9 cellular contexts compared by ENCODE assay signal in genomic region chr4:6331018-6331417, GRCh38.
DNase-seq lines count a peak whose midpoint lies in the region; ATAC-seq and TF ChIP-seq lines count a peak whose summit lies in the region.
"Had no signal": no experiment of that assay in that cellular context is flagged by ENCODE, and none has a peak within 500 bp of the region (broad histone marks: within the 10 kb centered on the region; RNA-seq: fewer than 3 reads in every experiment).

No MANE protein-coding gene starts in this region.

- POLR2A ChIA-PET in HEK293T (lab: Yijun Ruan, JAX), result no interaction called here

- DNase-seq in DMS53 (lab: John Stamatoyannopoulos, UW) (peak; percentile 85), HEK293T (ENCODE audit: extremely low spot score) (peak; percentile 55), adipocyte (ENCODE audit: low read depth) (peak; percentile 14), mesenchymal stem cell (peak; percentile 15), LoVo (ENCODE audit: low spot score) (no peak)

- no peak overlapping the region for H3K4me2 ChIP-seq in mesenchymal stem cell (ENCODE audit: low read length, poor library complexity, severe bottlenecking)

- no peak overlapping the region for H3K14ac ChIP-seq in mesenchymal stem cell (ENCODE audit: low read length in 2 of 2)

- no peak overlapping the region for H4K91ac ChIP-seq in mesenchymal stem cell (ENCODE audit: low read length)

- H3K36me3 ChIP-seq in adipocyte (ENCODE audit: control insufficient read depth, insufficient read depth, low read length, severe bottlenecking), result no peaks in the 10 kb centered on the region
- H3K36me3 ChIP-seq in mesenchymal stem cell (ENCODE audit: control insufficient read depth in 1 of 2, insufficient read depth in 2 of 2, low read depth in 1 of 2, low read length in 2 of 2), result peaks cover 0 to 4% of the 10 kb centered on the region in 2 experiments

- no peak overlapping the region for H3K18ac ChIP-seq in mesenchymal stem cell (ENCODE audit: low read depth in 1 of 2, low read length in 2 of 2)

- H2BK5ac ChIP-seq in mesenchymal stem cell (ENCODE audit: low read depth, low read length, poor library complexity, severe bottlenecking), result no peak overlapping the region

- H3K27me3 ChIP-seq in adipocyte (replicated peaks; ENCODE audit: control insufficient read depth, insufficient read depth, low read length), result peaks cover 43% of the 10 kb centered on the region
- H3K27me3 ChIP-seq in mesenchymal stem cell (ENCODE audit: control insufficient read depth in 1 of 2, insufficient read depth in 1 of 2, low read length in 2 of 2), result peaks cover 47 to 80% of the 10 kb centered on the region in 2 experiments

- ATAC-seq in GM21576 (IDR thresholded peaks at IDR 0.05; ENCODE audit: unreplicated experiment), result no peak
- no peak for ATAC-seq in HG03139 (IDR thresholded peaks at IDR 0.05; ENCODE audit: unreplicated experiment)
- no peak for ATAC-seq in HG02870 (IDR thresholded peaks at IDR 0.05; ENCODE audit: unreplicated experiment)

- no peak overlapping the region for H3K23ac ChIP-seq in mesenchymal stem cell (ENCODE audit: low read length in 2 of 2)

- H2BK12ac ChIP-seq in mesenchymal stem cell (ENCODE audit: low read length in 2 of 2), result no peak overlapping the region

- no peak overlapping the region for H3K4ac ChIP-seq in mesenchymal stem cell (ENCODE audit: low read depth in 1 of 2, low read length in 2 of 2)

- CTCF ChIA-PET in HEK293T (lab: Yijun Ruan, JAX), result interaction anchor here (0.6 to 7.6 kb wide), 10 partner anchors 10 to 345 kb away, joined by 3 to 149 read pairs (median 5); no protein-coding TSS in a partner anchor

- H3K9ac ChIP-seq in adipocyte (ENCODE audit: low read length) (no peak overlapping the region), mesenchymal stem cell (ENCODE audit: low read length) (no peak overlapping the region)

- no peak overlapping the region for H2AK5ac ChIP-seq in mesenchymal stem cell (ENCODE audit: low read length, severe bottlenecking)

- WGBS in mesenchymal stem cell, result 80% methylated on average over 8 of the region's 8 CpGs

- no peak overlapping the region for H2BK15ac ChIP-seq in mesenchymal stem cell (ENCODE audit: low read depth, poor library complexity, severe bottlenecking)

- no peak overlapping the region for H2AFZ ChIP-seq in mesenchymal stem cell (ENCODE audit: low read depth, low read length)

- H2BK120ac ChIP-seq in mesenchymal stem cell (ENCODE audit: low read depth, low read length), result no peak overlapping the region

- no peak overlapping the region for H4K8ac ChIP-seq in mesenchymal stem cell (ENCODE audit: low read length)

- H3K79me1 ChIP-seq in mesenchymal stem cell (replicated peaks; ENCODE audit: low read length, poor library complexity, severe bottlenecking), result no peaks in the 10 kb centered on the region

- peaks cover 5% of the 10 kb centered on the region for H3K9me3 ChIP-seq in adipocyte (ENCODE audit: control insufficient read depth, low read length)
- H3K9me3 ChIP-seq in mesenchymal stem cell (ENCODE audit: control insufficient read depth, low read length), result peaks cover 8% of the 10 kb centered on the region

- H3K4me3 ChIP-seq in adipocyte (ENCODE audit: low read length), result no peak overlapping the region
- H3K4me3 ChIP-seq in mesenchymal stem cell (ENCODE audit: insufficient read depth in 1 of 2, low read depth in 1 of 2, low read length in 2 of 2), result no peak overlapping the region
- H3K4me3 ChIP-seq: SK-N-MC had no signal

- H3K27ac ChIP-seq in mesenchymal stem cell (ENCODE audit: low read length, poor library complexity, severe bottlenecking), result no peak overlapping the region
- H3K27ac ChIP-seq: SK-N-MC had no signal

- H3K4me1 ChIP-seq in adipocyte (ENCODE audit: control insufficient read depth, insufficient read depth, low read length) (no peaks in the 10 kb centered on the region), mesenchymal stem cell (ENCODE audit: control insufficient read depth, insufficient read depth, low read depth, low read length) (peaks cover 3% of the 10 kb centered on the region)

TF ChIP-seq in HEK293T, 16 proteins besides CTCF, POLR2A, EP300 and RAD21:
- peak; percentile 91 for TF ChIP-seq PKNOX1 (IDR thresholded peaks at IDR 0.05)
- no peak for TF ChIP-seq BHLHE40 (IDR thresholded peaks at IDR 0.05; ENCODE audit: borderline replicate concordance)
